Comparison of ENCODE assay signal across 10 cellular contexts in genomic region chr3:188914556-188914955, GRCh38.
DNase-seq lines count a peak whose midpoint lies in the region; ATAC-seq and TF ChIP-seq lines count a peak whose summit lies in the region.
"Had no signal": no experiment of that assay in that cellular context is flagged by ENCODE, and none has a peak within 500 bp of the region (broad histone marks: within the 10 kb centered on the region; RNA-seq: fewer than 3 reads in every experiment).

No MANE protein-coding gene starts in this region.

- peak overlapping the region; percentile 52 for H3K4me3 Mint-ChIP-seq in activated naive CD8-positive, alpha-beta T cell
- no peak overlapping the region for H3K4me3 Mint-ChIP-seq in natural killer cell

- no peak for TF ChIP-seq CTCF in natural killer cell (IDR thresholded peaks at IDR 0.05)

- H3K9me3 Mint-ChIP-seq in activated naive CD8-positive, alpha-beta T cell (ENCODE audit: low read depth), result no peaks in the 10 kb centered on the region
- no peaks in the 10 kb centered on the region for H3K9me3 Mint-ChIP-seq in natural killer cell

- peak overlapping the region; percentile 95 for H3K27ac Mint-ChIP-seq in activated naive CD8-positive, alpha-beta T cell
- H3K27ac Mint-ChIP-seq in natural killer cell, result peak overlapping the region; percentile 17 to 65

- H3K27me3 Mint-ChIP-seq in activated naive CD8-positive, alpha-beta T cell, result no peaks in the 10 kb centered on the region
- H3K27me3 Mint-ChIP-seq in natural killer cell (ENCODE audit: low read depth in 2 of 2), result no peaks in the 10 kb centered on the region

- intact Hi-C loops in natural killer cell (cut with micrococcal nuclease), result no loop called here

- peaks cover 2% of the 10 kb centered on the region for H3K36me3 Mint-ChIP-seq in activated naive CD8-positive, alpha-beta T cell
- no peaks in the 10 kb centered on the region for H3K36me3 Mint-ChIP-seq in natural killer cell

- ATAC-seq in GM18858 (IDR thresholded peaks at IDR 0.05; ENCODE audit: unreplicated experiment) (peak; percentile 61), HG02938 (IDR thresholded peaks at IDR 0.05; ENCODE audit: unreplicated experiment) (peak; percentile 59), natural killer cell (peak in 1 of 3 donors; percentile 47), HG02571 (IDR thresholded peaks at IDR 0.05; ENCODE audit: unreplicated experiment) (no peak), HG03135 (IDR thresholded peaks at IDR 0.05; ENCODE audit: unreplicated experiment) (no peak)
- ATAC-seq: heart left ventricle had no signal

- H3K4me1 Mint-ChIP-seq in activated naive CD8-positive, alpha-beta T cell (ENCODE audit: low read depth), result peaks cover 42% of the 10 kb centered on the region
- H3K4me1 Mint-ChIP-seq in natural killer cell, result peaks cover 42% of the 10 kb centered on the region in 2 donors

- DNase-seq in natural killer cell, result no peak
- DNase-seq in SKM-1 (lab: John Stamatoyannopoulos, UW; ENCODE audit: unreplicated experiment), result no peak
- no peak for DNase-seq in NCI-H526 treated with DMSO at 0.1 percent for 48 hours (lab: John Stamatoyannopoulos, UW)
- DNase-seq: heart left ventricle, NCI-H774 had no signal

Comparison
In these comparisons a context has a peak if more than half of its experiments do, and no peak if none do; other contexts are left out.
1. ATAC-seq: peak in GM18858 (single experiment) and HG02938 (single experiment); none in HG02571 (single experiment) and HG03135 (single experiment).